In the genomic region with DNA sequence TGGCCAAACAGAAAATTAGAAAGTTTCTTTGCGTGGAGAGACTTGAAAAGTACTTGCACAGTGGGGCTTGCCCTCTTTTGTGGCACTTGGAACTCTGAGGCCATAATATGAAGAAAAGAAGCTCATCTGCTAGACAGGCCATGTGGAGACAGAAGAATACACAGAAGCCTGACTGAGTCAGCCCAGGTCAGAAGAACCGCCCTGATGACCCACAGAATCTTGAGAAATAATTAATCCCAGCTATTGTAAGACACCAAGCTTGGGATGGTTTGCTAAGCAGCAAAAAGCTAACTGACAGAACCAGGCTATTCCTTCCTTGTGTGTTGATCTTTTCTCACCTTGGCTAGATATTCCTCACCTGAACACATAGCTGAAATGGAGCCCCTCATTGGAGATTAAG, we compare ENCODE assay signal across 20 cellular contexts. TPM values are rescaled to one million over a fixed set of nuclear protein-coding genes. Genes with fewer than 3 reads are reported as not detected.
"Had no signal": no experiment of that assay in that cellular context is flagged by ENCODE, and none has a peak within 500 bp of the region (broad histone marks: within the 10 kb centered on the region; RNA-seq: fewer than 3 reads in every experiment).

No MANE protein-coding gene starts in this region.

- H3K36me3 ChIP-seq: left lung, spleen, upper lobe of left lung had no signal

- H3K4me1 Mint-ChIP-seq: activated naive CD4-positive, alpha-beta T cell treated with anti-CD3 and anti-CD28 coated beads, Interleukin-2, amount 10 ng/mL, durations not matched to agents 7 days and 5 days; naive thymus-derived CD4-positive, alpha-beta T cell; neural crest cell had no signal

- ATAC-seq: left lung; naive thymus-derived CD4-positive, alpha-beta T cell; stimulated activated naive CD8-positive, alpha-beta T cell treated with anti-CD3 and anti-CD28 coated beads, Interleukin-15, Interleukin-2, amounts not matched to agents 100 U/mL and 50 U/mL, for 24 hours had no signal

- H3K9me3 Mint-ChIP-seq: activated naive CD4-positive, alpha-beta T cell treated with anti-CD3 and anti-CD28 coated beads, Interleukin-2, amount 10 ng/mL, durations not matched to agents 7 days and 5 days; neural crest cell; T-helper 1 cell treated with Interleukin-12 subunit alpha and Interleukin-12 subunit beta and Interleukin-4 antibody, amounts not matched to agents 30 μg/mL and 1 μg/mL, for 36 hours had no signal

- H3K4me1 ChIP-seq: left lung, spleen, upper lobe of left lung had no signal

- H3K27ac ChIP-seq: left lung, spleen, upper lobe of left lung had no signal

- H3K27me3 ChIP-seq: spleen, upper lobe of left lung had no signal

- H3K36me3 Mint-ChIP-seq: activated naive CD4-positive, alpha-beta T cell treated with anti-CD3 and anti-CD28 coated beads, Interleukin-2, amount 10 ng/mL, durations not matched to agents 7 days and 5 days; naive thymus-derived CD4-positive, alpha-beta T cell had no signal

- DNase-seq: activated CD4-positive, alpha-beta T cell treated with anti-CD3 and anti-CD28 coated beads for 4 hours; activated CD4-positive, alpha-beta T cell treated with anti-CD3 and anti-CD28 coated beads, Interleukin-2, amount 50 U/mL, for 48 hours; activated CD4-positive, CD25-positive, alpha-beta regulatory T cell; activated effector memory CD4-positive, alpha-beta T cell treated with anti-CD3 and anti-CD28 coated beads, Interleukin-2, amount 50 U/mL, for 16 hours; activated naive CD4-positive, alpha-beta T cell treated with anti-CD3 and anti-CD28 coated beads, Interleukin-2, amount 10 ng/mL, durations not matched to agents 7 days and 5 days; kidney; left lung; naive thymus-derived CD4-positive, alpha-beta T cell; occipital lobe; spleen; stimulated activated CD4-positive, alpha-beta T cell treated with anti-CD3 and anti-CD28 coated beads, Interleukin-4, amount 100 ng/mL, for 1 hour; stimulated activated naive CD8-positive, alpha-beta T cell treated with anti-CD3 and anti-CD28 coated beads, Interleukin-15, Interleukin-2, amounts not matched to agents 100 U/mL and 50 U/mL, for 24 hours; T1000; upper lobe of left lung had no signal

- H3K4me3 Mint-ChIP-seq: activated naive CD4-positive, alpha-beta T cell treated with anti-CD3 and anti-CD28 coated beads, Interleukin-2, amount 10 ng/mL, durations not matched to agents 7 days and 5 days; naive thymus-derived CD4-positive, alpha-beta T cell; neural crest cell; T-helper 1 cell treated with Interleukin-12 subunit alpha and Interleukin-12 subunit beta and Interleukin-4 antibody, amounts not matched to agents 30 μg/mL and 1 μg/mL, for 36 hours had no signal

- H3K27ac Mint-ChIP-seq: activated naive CD4-positive, alpha-beta T cell treated with anti-CD3 and anti-CD28 coated beads, Interleukin-2, amount 10 ng/mL, durations not matched to agents 7 days and 5 days; naive thymus-derived CD4-positive, alpha-beta T cell; T-helper 1 cell treated with Interleukin-12 subunit alpha and Interleukin-12 subunit beta and Interleukin-4 antibody, amounts not matched to agents 30 μg/mL and 1 μg/mL, for 36 hours had no signal

- H3K9me3 ChIP-seq: left lung, spleen, upper lobe of left lung had no signal

- H3K4me3 ChIP-seq: left lung, lung, spleen, upper lobe of left lung had no signal

RNA-seq across cellular contexts. Expression of a gene that starts 33.7 kb away (rescaled TPM):
- total RNA-seq: cardiac septum; chondrocyte; kidney; left lung; naive thymus-derived CD4-positive, alpha-beta T cell; neural crest cell; occipital lobe; spleen; subcutaneous adipose tissue; upper lobe of left lung had no signal
- polyA plus RNA-seq: naive thymus-derived CD4-positive, alpha-beta T cell; spleen had no signal

RNA-seq across cellular contexts. Expression of a gene that starts 44.6 kb away (rescaled TPM):
- total RNA-seq: subcutaneous adipose tissue had no signal
- polyA plus RNA-seq: naive thymus-derived CD4-positive, alpha-beta T cell had no signal
